27 cellular contexts compared by ENCODE assay signal in the genomic region with DNA sequence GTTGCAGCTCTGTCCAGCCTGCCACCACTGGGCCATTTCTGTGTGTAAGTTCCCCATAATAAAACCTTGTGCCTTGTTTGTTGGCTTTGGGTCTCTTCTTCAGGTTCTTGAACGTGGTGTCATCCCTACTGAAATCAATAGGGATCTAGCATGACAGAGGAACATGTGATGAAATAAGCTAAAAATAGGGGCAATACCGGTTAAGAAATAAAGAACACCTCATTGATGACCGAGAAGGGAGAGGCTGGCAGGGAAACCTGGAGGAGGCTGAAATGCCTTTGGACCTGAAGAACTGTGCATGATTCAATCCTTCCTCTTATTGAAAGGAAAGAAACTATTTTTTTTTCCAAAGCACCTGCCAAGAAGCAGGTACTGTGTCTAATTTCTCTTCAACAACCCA.
DNase-seq lines count a peak whose midpoint lies in the region; ATAC-seq, FAIRE-seq and TF ChIP-seq lines count a peak whose summit lies in the region.
"Had no signal": no experiment of that assay in that cellular context is flagged by ENCODE, and none has a peak within 500 bp of the region (broad histone marks: within the 10 kb centered on the region; RNA-seq: fewer than 3 reads in every experiment).

No MANE protein-coding gene starts in this region.

- intact Hi-C loops in HepG2 (cut with micrococcal nuclease; ENCODE audit: unreplicated experiment) = no loop called here
- intact Hi-C loops in naive thymus-derived CD4-positive, alpha-beta T cell (cut with micrococcal nuclease) = no loop called here

- POLR2A ChIA-PET in HepG2 (lab: Yijun Ruan, JAX) = no interaction called here
- POLR2A ChIA-PET in naive thymus-derived CD4-positive, alpha-beta T cell (lab: Charles Lee) = no interaction called here

- in situ Hi-C loops in HepG2 (cut with HindIII; ENCODE audit: extremely low pct_ligation_motif_present, low pct_unique_long_range_greater_than_20kb) = no loop called here

- TF ChIP-seq RAD21 in liver (IDR thresholded peaks at IDR 0.05) = no peak
- TF ChIP-seq RAD21 in HepG2 (CRISPR knock-in tag; IDR thresholded peaks at IDR 0.05) = no peak

- H2AFZ ChIP-seq in HepG2 (ENCODE audit: low read length) (no peak overlapping the region), osteoblast (ENCODE audit: low read length) (no peak overlapping the region)
- H2AFZ ChIP-seq: GM23338 had no signal

- H4K20me1 ChIP-seq in HepG2 (ENCODE audit: insufficient read depth, low read length) = peaks cover 9% of the 10 kb centered on the region
- H4K20me1 ChIP-seq in osteoblast (ENCODE audit: insufficient read depth, low read length) = no peaks in the 10 kb centered on the region

- no peak overlapping the region for H3K9ac ChIP-seq in liver (ENCODE audit: low read depth in 1 of 2, low read length in 2 of 2)
- H3K9ac ChIP-seq in HepG2 (ENCODE audit: insufficient read depth, low read depth, low read length) = no peak overlapping the region

- H3K4me1 ChIP-seq in liver (ENCODE audit: control insufficient read depth in 4 of 4, insufficient read depth in 4 of 4, low read length in 3 of 4) (peaks cover 3 to 17% (median 9%) of the 10 kb centered on the region in 4 donors), HepG2 (ENCODE audit: insufficient read depth, low read length) (peaks cover 56% of the 10 kb centered on the region), osteoblast (ENCODE audit: insufficient read depth, low read length) (peaks cover 49% of the 10 kb centered on the region)
- no peaks in the 10 kb centered on the region for H3K4me1 ChIP-seq in naive thymus-derived CD4-positive, alpha-beta T cell (ENCODE audit: control insufficient read depth in 2 of 2, insufficient read depth in 2 of 2, low read length in 2 of 2)

- peaks cover 0 to 5% (median 0%) of the 10 kb centered on the region in 7 donors for H3K4me1 Mint-ChIP-seq in naive thymus-derived CD4-positive, alpha-beta T cell

- H3K4me3 ChIP-seq in liver (ENCODE audit: low read depth in 1 of 3, low read length in 3 of 3) (no peak overlapping the region), HepG2 (replicated peaks in 1 of 3; ENCODE audit: insufficient read depth in 1 of 3, low read depth in 2 of 3, low read length in 3 of 3) (no peak overlapping the region), fibroblast of mammary gland (ENCODE audit: control insufficient read depth, low read depth, low read length) (no peak overlapping the region), osteoblast (ENCODE audit: insufficient read depth, low read length) (no peak overlapping the region)
- no peak overlapping the region for H3K4me3 ChIP-seq in naive thymus-derived CD4-positive, alpha-beta T cell (ENCODE audit: low read length)
- H3K4me3 ChIP-seq: GM23338, SJSA1 had no signal

- H3K36me3 ChIP-seq in liver (ENCODE audit: control insufficient read depth in 4 of 4, insufficient read depth in 3 of 4, low read depth in 1 of 4, low read length in 3 of 4) (no peaks in the 10 kb centered on the region), HepG2 (replicated peaks in 1 of 2; ENCODE audit: control insufficient read depth in 1 of 2, insufficient read depth in 2 of 2, low read length in 2 of 2) (peaks cover 11 to 52% of the 10 kb centered on the region in 2 experiments), osteoblast (ENCODE audit: insufficient read depth, low read length) (no peaks in the 10 kb centered on the region)
- H3K36me3 ChIP-seq in naive thymus-derived CD4-positive, alpha-beta T cell (ENCODE audit: control insufficient read depth in 2 of 3, insufficient read depth in 3 of 3, low read length in 3 of 3) = no peaks in the 10 kb centered on the region
- H3K36me3 ChIP-seq: SJSA1 had no signal

- H3K4me2 ChIP-seq in HepG2 (ENCODE audit: low read depth, low read length) (no peak overlapping the region), osteoblast (ENCODE audit: insufficient read depth, low read length) (no peak overlapping the region)
- H3K4me2 ChIP-seq: GM23338 had no signal

- no peak for TF ChIP-seq POLR2A in HepG2 (IDR thresholded peaks at IDR 0.05; ENCODE audit: insufficient read depth in 1 of 2, low read depth in 2 of 2, low read length in 2 of 2)

- H3K27me3 ChIP-seq in liver (ENCODE audit: control insufficient read depth in 4 of 4, insufficient read depth in 4 of 4, low read length in 3 of 4) (no peaks in the 10 kb centered on the region), HepG2 (ENCODE audit: control insufficient read depth in 1 of 2, insufficient read depth in 2 of 2, low read length in 2 of 2) (no peaks in the 10 kb centered on the region), osteoblast (ENCODE audit: insufficient read depth, low read length) (no peaks in the 10 kb centered on the region)
- no peaks in the 10 kb centered on the region for H3K27me3 ChIP-seq in naive thymus-derived CD4-positive, alpha-beta T cell (ENCODE audit: control insufficient read depth in 2 of 2, insufficient read depth in 2 of 2, low read length in 2 of 2)
- H3K27me3 ChIP-seq: SJSA1 had no signal

- no peak for TF ChIP-seq EP300 in HepG2 (IDR thresholded peaks at IDR 0.05; ENCODE audit: low read depth in 2 of 2, low read length in 2 of 2)
- TF ChIP-seq EP300 in HepG2 (CRISPR knock-in tag; IDR thresholded peaks at IDR 0.05; ENCODE audit: borderline replicate concordance) = no peak

- peaks cover 0 to 1% (median 0%) of the 10 kb centered on the region in 11 donors for H3K9me3 Mint-ChIP-seq in naive thymus-derived CD4-positive, alpha-beta T cell
- H3K9me3 Mint-ChIP-seq: HFFc6 had no signal

- H3K79me2 ChIP-seq in HepG2 (ENCODE audit: insufficient read depth, low read length) = no peaks in the 10 kb centered on the region
- no peaks in the 10 kb centered on the region for H3K79me2 ChIP-seq in osteoblast (ENCODE audit: insufficient read depth, low read length)

- H3K4me3 Mint-ChIP-seq in naive thymus-derived CD4-positive, alpha-beta T cell = no peak overlapping the region
- H3K4me3 Mint-ChIP-seq: CD4-positive, alpha-beta memory T cell; GM23338; H9; HFFc6 had no signal

- 41% methylated on average over 3 of the region's 3 CpGs for WGBS in liver
- WGBS in HepG2 (ENCODE audit: low lambda C conversion rate) = 96% methylated on average over 3 of the region's 3 CpGs

- FAIRE-seq in HepG2 (lab: Jason Lieb, UNC) = no peak
- FAIRE-seq: A204.1, G401.6 had no signal

- TF ChIP-seq CTCF in liver (IDR thresholded peaks at IDR 0.05; ENCODE audit: low read depth, low read length, missing input control) = no peak
- TF ChIP-seq CTCF in HepG2 (CRISPR knock-in tag; IDR thresholded peaks at IDR 0.05) = no peak
- TF ChIP-seq CTCF in fibroblast of mammary gland (conservative IDR thresholded peaks at IDR 0.05; ENCODE audit: control insufficient read depth, insufficient read depth, low read depth, low read length) = no peak
- TF ChIP-seq CTCF in osteoblast (IDR thresholded peaks at IDR 0.05; ENCODE audit: extremely low read depth, low read depth, low read length) = no peak

- H3K9me3 ChIP-seq in liver (ENCODE audit: control insufficient read depth in 4 of 4, low read length in 3 of 4) (no peaks in the 10 kb centered on the region), HepG2 (ENCODE audit: low read length) (no peaks in the 10 kb centered on the region), osteoblast (ENCODE audit: low read depth, low read length) (no peaks in the 10 kb centered on the region)
- no peaks in the 10 kb centered on the region for H3K9me3 ChIP-seq in naive thymus-derived CD4-positive, alpha-beta T cell (ENCODE audit: control insufficient read depth in 2 of 3, low read length in 3 of 3)
- H3K9me3 ChIP-seq: SJSA1 had no signal

- DNase-seq in HepG2 (ENCODE audit: low spot score) (no peak), fibroblast of mammary gland (ENCODE audit: low read depth) (peak; percentile 12), osteoblast (ENCODE audit: insufficient read length, low spot score, missing footprints) (no peak), activated T-cell treated with anti-CD3 and anti-CD28 coated beads for 4 hours (no peak), cerebellum (ENCODE audit: low spot score) (no peak)
- DNase-seq in naive thymus-derived CD4-positive, alpha-beta T cell = no peak
- DNase-seq: C1 segment of cervical spinal cord; CD4-positive, alpha-beta memory T cell; COR-L47; H9; HFFc6; IMR-90; KG1; MM.1S; NCI-H1092; NCI-H1417 treated with DMSO at 0.1 percent for 48 hours; NCI-H1694 treated with DMSO at 0.1 percent for 48 hours; NCI-H2081; NCI-H2227 treated with DMSO at 0.1 percent for 48 hours; NCI-H69; Right ventricle myocardium superior; RPMI8226 had no signal

- no peak overlapping the region for H3K27ac Mint-ChIP-seq in naive thymus-derived CD4-positive, alpha-beta T cell
- H3K27ac Mint-ChIP-seq: CD4-positive, alpha-beta memory T cell; GM23338; H9; HFFc6 had no signal

- no peak overlapping the region for H3K27ac ChIP-seq in liver (ENCODE audit: low read depth in 1 of 2, low read length in 2 of 2)
- no peak overlapping the region for H3K27ac ChIP-seq in HepG2 (ENCODE audit: extremely low read length, insufficient read depth, low read length)
- peak overlapping the region; percentile 85 for H3K27ac ChIP-seq in osteoblast (ENCODE audit: low read depth, low read length)
- no peak overlapping the region for H3K27ac ChIP-seq in naive thymus-derived CD4-positive, alpha-beta T cell (ENCODE audit: low read depth, low read length)
- H3K27ac ChIP-seq: SJSA1 had no signal

- no peak for ATAC-seq in HepG2
- ATAC-seq in naive thymus-derived CD4-positive, alpha-beta T cell = no peak
- ATAC-seq: GM23338 had no signal

- BruUV-seq in HepG2 (replicated peaks; lab: Mats Ljungman, UMichigan) = no TSS peak

- CTCF ChIA-PET in HepG2 (lab: Yijun Ruan, JAX; ENCODE audit: low intra/inter-chr PET ratio, low total read pairs) = no interaction called here
- CTCF ChIA-PET in naive thymus-derived CD4-positive, alpha-beta T cell (lab: Charles Lee) = no interaction called here

- no peaks in the 10 kb centered on the region for H3K36me3 Mint-ChIP-seq in naive thymus-derived CD4-positive, alpha-beta T cell
- H3K36me3 Mint-ChIP-seq: CD4-positive, alpha-beta memory T cell had no signal

- peaks cover 0 to 9% (median 6%) of the 10 kb centered on the region in 5 donors for H3K27me3 Mint-ChIP-seq in naive thymus-derived CD4-positive, alpha-beta T cell

TF ChIP-seq in liver, 16 proteins besides CTCF, POLR2A, EP300 and RAD21 (continues in another document):
- no peak for TF ChIP-seq HNF4G (IDR thresholded peaks at IDR 0.05)
- TF ChIP-seq JUND (IDR thresholded peaks at IDR 0.05) = no peak
- TF ChIP-seq RXRA (IDR thresholded peaks at IDR 0.05) = peak; percentile 50 to 58
